14 cellular contexts compared by ENCODE assay signal in genomic region chr19:42427313-42427712, GRCh38. TPM values are rescaled to one million over a fixed set of nuclear protein-coding genes. Genes with fewer than 3 reads are reported as not detected.
DNase-seq lines count a peak whose midpoint lies in the region; TF ChIP-seq lines count a peak whose summit lies in the region.
"Had no signal": no experiment of that assay in that cellular context is flagged by ENCODE, and none has a peak within 500 bp of the region (broad histone marks: within the 10 kb centered on the region; RNA-seq: fewer than 3 reads in every experiment).

A gene with protein sequence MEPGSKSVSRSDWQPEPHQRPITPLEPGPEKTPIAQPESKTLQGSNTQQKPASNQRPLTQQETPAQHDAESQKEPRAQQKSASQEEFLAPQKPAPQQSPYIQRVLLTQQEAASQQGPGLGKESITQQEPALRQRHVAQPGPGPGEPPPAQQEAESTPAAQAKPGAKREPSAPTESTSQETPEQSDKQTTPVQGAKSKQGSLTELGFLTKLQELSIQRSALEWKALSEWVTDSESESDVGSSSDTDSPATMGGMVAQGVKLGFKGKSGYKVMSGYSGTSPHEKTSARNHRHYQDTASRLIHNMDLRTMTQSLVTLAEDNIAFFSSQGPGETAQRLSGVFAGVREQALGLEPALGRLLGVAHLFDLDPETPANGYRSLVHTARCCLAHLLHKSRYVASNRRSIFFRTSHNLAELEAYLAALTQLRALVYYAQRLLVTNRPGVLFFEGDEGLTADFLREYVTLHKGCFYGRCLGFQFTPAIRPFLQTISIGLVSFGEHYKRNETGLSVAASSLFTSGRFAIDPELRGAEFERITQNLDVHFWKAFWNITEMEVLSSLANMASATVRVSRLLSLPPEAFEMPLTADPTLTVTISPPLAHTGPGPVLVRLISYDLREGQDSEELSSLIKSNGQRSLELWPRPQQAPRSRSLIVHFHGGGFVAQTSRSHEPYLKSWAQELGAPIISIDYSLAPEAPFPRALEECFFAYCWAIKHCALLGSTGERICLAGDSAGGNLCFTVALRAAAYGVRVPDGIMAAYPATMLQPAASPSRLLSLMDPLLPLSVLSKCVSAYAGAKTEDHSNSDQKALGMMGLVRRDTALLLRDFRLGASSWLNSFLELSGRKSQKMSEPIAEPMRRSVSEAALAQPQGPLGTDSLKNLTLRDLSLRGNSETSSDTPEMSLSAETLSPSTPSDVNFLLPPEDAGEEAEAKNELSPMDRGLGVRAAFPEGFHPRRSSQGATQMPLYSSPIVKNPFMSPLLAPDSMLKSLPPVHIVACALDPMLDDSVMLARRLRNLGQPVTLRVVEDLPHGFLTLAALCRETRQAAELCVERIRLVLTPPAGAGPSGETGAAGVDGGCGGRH (minus strand): TSS chr19:42427388. CDS start chr19:42427149, 239 bp downstream.

- H3K4me1 Mint-ChIP-seq in activated CD4-positive, alpha-beta T cell treated with anti-CD3 and anti-CD28 coated beads, Interleukin-2, amount 10 ng/mL, durations not matched to agents 7 days and 5 days, result peaks cover 13% of the 10 kb centered on the region
- H3K4me1 Mint-ChIP-seq in HFFc6 (ENCODE audit: low read depth), result peaks cover 9% of the 10 kb centered on the region

- TF ChIP-seq POLR2A in suprapubic skin (IDR thresholded peaks at IDR 0.05), result no peak

- H3K9me3 ChIP-seq in suprapubic skin, result no peaks in the 10 kb centered on the region
- H3K9me3 ChIP-seq: psoas muscle, uterus had no signal

- no peaks in the 10 kb centered on the region for H3K36me3 Mint-ChIP-seq in activated CD4-positive, alpha-beta T cell treated with anti-CD3 and anti-CD28 coated beads, Interleukin-2, amount 10 ng/mL, durations not matched to agents 7 days and 5 days (ENCODE audit: low read depth)
- no peaks in the 10 kb centered on the region for H3K36me3 Mint-ChIP-seq in HFFc6 (ENCODE audit: low read depth)

- POLR2A ChIA-PET in activated CD4-positive, alpha-beta T cell treated with anti-CD3 and anti-CD28 coated beads, Interleukin-2, amount 10 ng/mL, durations not matched to agents 7 days and 5 days (lab: Charles Lee), result no interaction called here

- H3K4me1 ChIP-seq in suprapubic skin, result peaks cover 22% of the 10 kb centered on the region

- no peaks in the 10 kb centered on the region for H3K36me3 ChIP-seq in suprapubic skin
- H3K36me3 ChIP-seq: uterus, WERI-Rb-1 had no signal

- H3K27ac Mint-ChIP-seq in activated CD4-positive, alpha-beta T cell treated with anti-CD3 and anti-CD28 coated beads, Interleukin-2, amount 10 ng/mL, durations not matched to agents 7 days and 5 days, result no peak within 1 kb of the TSS
- no peak within 1 kb of the TSS for H3K27ac Mint-ChIP-seq in HFFc6

- no peak within 1 kb of the TSS for H3K4me3 ChIP-seq in suprapubic skin
- H3K4me3 ChIP-seq: psoas muscle, uterus had no signal

- no peak for DNase-seq in activated CD4-positive, alpha-beta T cell treated with anti-CD3 and anti-CD28 coated beads, Interleukin-2, amount 10 ng/mL, durations not matched to agents 7 days and 5 days
- DNase-seq in activated CD4-positive, alpha-beta T cell treated with anti-CD3 and anti-CD28 coated beads for 1 hour, result no peak
- peak; percentile 67 for DNase-seq in left kidney (ENCODE audit: low read depth, low spot score)
- no peak for DNase-seq in suprapubic skin (ENCODE audit: low spot score in 2 of 2)
- no peak for DNase-seq in NK-92 treated with Interleukin-12 subunit alpha and Interleukin-12 subunit beta, amount 100 ng/mL, for 24 hours (lab: John Stamatoyannopoulos, UW)
- no peak for DNase-seq in activated CD4-positive, CD25-positive, alpha-beta regulatory T cell (lab: John Stamatoyannopoulos, UW)
- DNase-seq in HFFc6, result no peak
- DNase-seq: GOT3, NCI-H187 treated with DMSO at 0.1 percent for 48 hours, psoas muscle, RPMI8226, uterus, WERI-Rb-1 had no signal

- peaks cover 3% of the 10 kb centered on the region for H3K27me3 Mint-ChIP-seq in activated CD4-positive, alpha-beta T cell treated with anti-CD3 and anti-CD28 coated beads, Interleukin-2, amount 10 ng/mL, durations not matched to agents 7 days and 5 days
- peaks cover 3% of the 10 kb centered on the region; the same call in 1 of the 2 replicates for H3K27me3 Mint-ChIP-seq in HFFc6 (ENCODE audit: insufficient read depth)

- no peaks in the 10 kb centered on the region for H3K9me3 Mint-ChIP-seq in activated CD4-positive, alpha-beta T cell treated with anti-CD3 and anti-CD28 coated beads, Interleukin-2, amount 10 ng/mL, durations not matched to agents 7 days and 5 days
- no peaks in the 10 kb centered on the region for H3K9me3 Mint-ChIP-seq in HFFc6

- no peak for TF ChIP-seq EP300 in suprapubic skin (IDR thresholded peaks at IDR 0.05)

- peaks cover 14% of the 10 kb centered on the region for H3K27me3 ChIP-seq in suprapubic skin
- H3K27me3 ChIP-seq: uterus had no signal

- 44 to 84% (median 48%) methylated on average over 4 of the region's 4 CpGs for WGBS in adipose tissue, 3 donors
- WGBS in suprapubic skin, result 61% methylated on average over 4 of the region's 4 CpGs

- H3K4me3 Mint-ChIP-seq in activated CD4-positive, alpha-beta T cell treated with anti-CD3 and anti-CD28 coated beads, Interleukin-2, amount 10 ng/mL, durations not matched to agents 7 days and 5 days, result no peak within 1 kb of the TSS
- H3K4me3 Mint-ChIP-seq in HFFc6, result no peak within 1 kb of the TSS

- CTCF ChIA-PET in activated CD4-positive, alpha-beta T cell treated with anti-CD3 and anti-CD28 coated beads, Interleukin-2, amount 10 ng/mL, durations not matched to agents 7 days and 5 days (lab: Charles Lee), result interaction anchor here (2.2 kb wide), 1 partner anchor 13 kb away, joined by 6 read pairs; no protein-coding TSS in a partner anchor

- TF ChIP-seq CTCF in suprapubic skin (IDR thresholded peaks at IDR 0.05) (no peak), HFFc6 (IDR thresholded peaks at IDR 0.05) (no peak)

- no peak within 1 kb of the TSS for H3K27ac ChIP-seq in adipose tissue (ENCODE audit: low read depth, low read length)
- no peak within 1 kb of the TSS for H3K27ac ChIP-seq in suprapubic skin
- H3K27ac ChIP-seq: psoas muscle, uterus had no signal

RNA-seq across cellular contexts. Expression of the gene that starts here (rescaled TPM):
- 10 to 100 TPM; 27.7 to 29.5 TPM for total RNA-seq in activated CD4-positive, alpha-beta T cell treated with anti-CD3 and anti-CD28 coated beads, Interleukin-2, amount 10 ng/mL, durations not matched to agents 7 days and 5 days
- polyA plus RNA-seq in adipose tissue, result 1,000 to 10,000 TPM in 1 of 3 donors, 100 to 1,000 TPM in 2; 207 to 2,261 (median 448) TPM
- total RNA-seq in suprapubic skin, result 10 to 100 TPM; 33.9 to 82.6 (median 51.5) TPM
- total RNA-seq in HFFc6 (2021; fragmentation: NEBNext Ultra II Directional; extraction: Animal tissue kit (Norgen Biotek cat#: 25700)), result 1 to 10 TPM; 4.7 to 9.2 (median 7.1) TPM
